2 cellular contexts compared by ENCODE assay signal in the genomic region with DNA sequence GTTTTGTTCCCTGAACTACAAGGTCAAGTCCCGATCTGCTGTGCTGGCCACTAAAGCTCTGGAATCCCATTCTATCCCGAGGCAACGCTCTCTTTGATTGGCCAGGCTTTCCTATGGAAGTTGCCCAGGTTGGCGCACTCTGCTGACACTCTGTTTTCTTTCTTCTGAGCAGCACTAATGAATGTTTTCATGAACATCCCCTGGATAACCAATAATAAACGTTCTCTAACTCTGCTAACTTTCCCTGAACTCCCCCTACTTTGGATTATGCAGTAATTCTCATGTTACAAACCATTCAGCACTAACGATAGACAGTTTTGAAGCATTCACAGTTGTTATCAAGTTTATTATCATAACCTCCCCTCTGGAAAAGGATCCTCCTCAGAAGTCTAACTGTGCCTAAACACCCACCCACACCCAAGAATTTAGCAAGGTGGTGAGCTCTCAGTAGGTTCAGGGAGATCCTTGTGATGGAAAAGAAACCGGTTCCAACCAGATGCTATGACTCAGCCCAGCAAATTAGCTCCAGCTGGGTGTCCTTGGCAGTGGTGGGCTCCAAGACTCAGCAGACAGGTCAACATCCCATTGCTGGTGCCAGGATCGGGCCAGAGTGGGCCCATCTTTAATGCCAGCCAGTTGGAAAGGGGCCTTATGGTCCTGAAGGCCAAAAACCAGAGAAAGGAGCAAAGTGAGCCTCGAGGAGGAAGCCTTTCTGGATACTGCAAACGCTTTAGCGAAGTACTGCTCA.
TF ChIP-seq lines count a peak whose summit lies in the region.

No MANE protein-coding gene starts in this region.

TF ChIP-seq in IMR-90, 13 proteins besides CTCF, POLR2A, EP300 and RAD21:
- no peak for TF ChIP-seq BHLHE40 (IDR thresholded peaks at IDR 0.05; ENCODE audit: low read depth, low read length)
- TF ChIP-seq CEBPB (IDR thresholded peaks at IDR 0.05; ENCODE audit: low read depth, low read length): no peak
- TF ChIP-seq FOS (IDR thresholded peaks at IDR 0.05; ENCODE audit: low read depth, low read length): peak; percentile 38; the same call in 1 of the 2 replicates

TF ChIP-seq in K562, 482 proteins besides CTCF, POLR2A, EP300 and RAD21 (continues in another document):
- TF ChIP-seq SLC30A9 (CRISPR knock-in tag; IDR thresholded peaks at IDR 0.05) (no peak), ZNF197 (CRISPR knock-in tag; IDR thresholded peaks at IDR 0.05; ENCODE audit: low read depth) (no peak), ZNF3 (CRISPR knock-in tag; IDR thresholded peaks at IDR 0.05) (no peak), TAL1 (IDR thresholded peaks at IDR 0.05) (no peak), SMARCB1 (IDR thresholded peaks at IDR 0.05; ENCODE audit: insufficient read length, low read depth) (no peak), MAFF (IDR thresholded peaks at IDR 0.05; ENCODE audit: low read length) (peak; percentile 42), TARDBP (IDR thresholded peaks at IDR 0.05) (no peak), NFE2L1 (tag; IDR thresholded peaks at IDR 0.05; ENCODE audit: borderline replicate concordance, low read depth) (0 out of 2 replicates have a peak, but pooled peaks have one; percentile 15), ELF2 (CRISPR knock-in tag; IDR thresholded peaks at IDR 0.05) (no peak), NFYB (IDR thresholded peaks at IDR 0.05; ENCODE audit: extremely low read depth, insufficient read length) (no peak), FOXP1 (CRISPR knock-in tag; IDR thresholded peaks at IDR 0.05) (peak; percentile 44; the same call in 1 of the 2 replicates), FOXA3 (CRISPR knock-in tag; conservative IDR thresholded peaks at IDR 0.05 in 1 of 2, IDR thresholded peaks at IDR 0.05 in 1 of 2) (0 out of 4 replicates have a peak, but pooled peaks of 1 of the 2 experiments have one; percentile 52), FUS (optimal IDR thresholded peaks at IDR 0.05; ENCODE audit: low read depth, low read length) (no peak), DIDO1 (tag; IDR thresholded peaks at IDR 0.05; ENCODE audit: low read depth) (no peak), ZNF23 (CRISPR knock-in tag; IDR thresholded peaks at IDR 0.05) (no peak), NFE2 (IDR thresholded peaks at IDR 0.05; ENCODE audit: low read depth) (peak; percentile 82), TAF15 (IDR thresholded peaks at IDR 0.05; ENCODE audit: low read depth, low read length) (no peak), MAFG (tag; conservative IDR thresholded peaks at IDR 0.05) (0 out of 2 replicates have a peak, but pooled peaks have one; percentile 6), IRF2 (CRISPR knock-in tag; IDR thresholded peaks at IDR 0.05) (no peak), MTA1 (IDR thresholded peaks at IDR 0.05; ENCODE audit: borderline replicate concordance) (no peak; the same call in 1 of the 2 replicates), ZNF584 (CRISPR knock-in tag; IDR thresholded peaks at IDR 0.05; ENCODE audit: low read depth) (peak; percentile 31; the same call in 1 of the 2 replicates), ZNF444 (CRISPR knock-in tag; IDR thresholded peaks at IDR 0.05) (peak; percentile 6; the same call in 1 of the 2 replicates), PHTF2 (CRISPR knock-in tag; IDR thresholded peaks at IDR 0.05) (no peak), EWSR1 (IDR thresholded peaks at IDR 0.05; ENCODE audit: borderline replicate concordance, low read depth, partially characterized antibody) (no peak), PRMT5 (CRISPR knock-in tag; IDR thresholded peaks at IDR 0.05) (no peak), NFIC (IDR thresholded peaks at IDR 0.05) (no peak), ZNF316 (IDR thresholded peaks at IDR 0.05) (peak; percentile 54), HDAC6 (IDR thresholded peaks at IDR 0.05; ENCODE audit: low read depth, low read length) (no peak)
- TF ChIP-seq, protein P1, sequence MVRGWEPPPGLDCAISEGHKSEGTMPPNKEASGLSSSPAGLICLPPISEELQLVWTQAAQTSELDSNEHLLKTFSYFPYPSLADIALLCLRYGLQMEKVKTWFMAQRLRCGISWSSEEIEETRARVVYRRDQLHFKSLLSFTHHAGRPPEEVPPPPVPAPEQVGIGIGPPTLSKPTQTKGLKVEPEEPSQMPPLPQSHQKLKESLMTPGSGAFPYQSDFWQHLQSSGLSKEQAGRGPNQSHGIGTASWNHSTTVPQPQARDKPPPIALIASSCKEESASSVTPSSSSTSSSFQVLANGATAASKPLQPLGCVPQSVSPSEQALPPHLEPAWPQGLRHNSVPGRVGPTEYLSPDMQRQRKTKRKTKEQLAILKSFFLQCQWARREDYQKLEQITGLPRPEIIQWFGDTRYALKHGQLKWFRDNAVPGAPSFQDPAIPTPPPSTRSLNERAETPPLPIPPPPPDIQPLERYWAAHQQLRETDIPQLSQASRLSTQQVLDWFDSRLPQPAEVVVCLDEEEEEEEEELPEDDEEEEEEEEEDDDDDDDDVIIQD (CRISPR knock-in tag; IDR thresholded peaks at IDR 0.05): 0 out of 2 replicates have a peak, but pooled peaks have one; percentile 36
- TF ChIP-seq, protein P2, sequence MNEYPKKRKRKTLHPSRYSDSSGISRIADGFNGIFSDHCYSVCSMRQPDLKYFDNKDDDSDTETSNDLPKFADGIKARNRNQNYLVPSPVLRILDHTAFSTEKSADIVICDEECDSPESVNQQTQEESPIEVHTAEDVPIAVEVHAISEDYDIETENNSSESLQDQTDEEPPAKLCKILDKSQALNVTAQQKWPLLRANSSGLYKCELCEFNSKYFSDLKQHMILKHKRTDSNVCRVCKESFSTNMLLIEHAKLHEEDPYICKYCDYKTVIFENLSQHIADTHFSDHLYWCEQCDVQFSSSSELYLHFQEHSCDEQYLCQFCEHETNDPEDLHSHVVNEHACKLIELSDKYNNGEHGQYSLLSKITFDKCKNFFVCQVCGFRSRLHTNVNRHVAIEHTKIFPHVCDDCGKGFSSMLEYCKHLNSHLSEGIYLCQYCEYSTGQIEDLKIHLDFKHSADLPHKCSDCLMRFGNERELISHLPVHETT (CRISPR knock-in tag; conservative IDR thresholded peaks at IDR 0.05 in 1 of 2, IDR thresholded peaks at IDR 0.05 in 1 of 2): no peak
- TF ChIP-seq, protein P3, sequence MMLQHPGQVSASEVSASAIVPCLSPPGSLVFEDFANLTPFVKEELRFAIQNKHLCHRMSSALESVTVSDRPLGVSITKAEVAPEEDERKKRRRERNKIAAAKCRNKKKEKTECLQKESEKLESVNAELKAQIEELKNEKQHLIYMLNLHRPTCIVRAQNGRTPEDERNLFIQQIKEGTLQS (IDR thresholded peaks at IDR 0.05): peak; percentile 82
- TF ChIP-seq, protein P3 (CRISPR knock-in tag; conservative IDR thresholded peaks at IDR 0.05): no peak
- TF ChIP-seq, protein P4, sequence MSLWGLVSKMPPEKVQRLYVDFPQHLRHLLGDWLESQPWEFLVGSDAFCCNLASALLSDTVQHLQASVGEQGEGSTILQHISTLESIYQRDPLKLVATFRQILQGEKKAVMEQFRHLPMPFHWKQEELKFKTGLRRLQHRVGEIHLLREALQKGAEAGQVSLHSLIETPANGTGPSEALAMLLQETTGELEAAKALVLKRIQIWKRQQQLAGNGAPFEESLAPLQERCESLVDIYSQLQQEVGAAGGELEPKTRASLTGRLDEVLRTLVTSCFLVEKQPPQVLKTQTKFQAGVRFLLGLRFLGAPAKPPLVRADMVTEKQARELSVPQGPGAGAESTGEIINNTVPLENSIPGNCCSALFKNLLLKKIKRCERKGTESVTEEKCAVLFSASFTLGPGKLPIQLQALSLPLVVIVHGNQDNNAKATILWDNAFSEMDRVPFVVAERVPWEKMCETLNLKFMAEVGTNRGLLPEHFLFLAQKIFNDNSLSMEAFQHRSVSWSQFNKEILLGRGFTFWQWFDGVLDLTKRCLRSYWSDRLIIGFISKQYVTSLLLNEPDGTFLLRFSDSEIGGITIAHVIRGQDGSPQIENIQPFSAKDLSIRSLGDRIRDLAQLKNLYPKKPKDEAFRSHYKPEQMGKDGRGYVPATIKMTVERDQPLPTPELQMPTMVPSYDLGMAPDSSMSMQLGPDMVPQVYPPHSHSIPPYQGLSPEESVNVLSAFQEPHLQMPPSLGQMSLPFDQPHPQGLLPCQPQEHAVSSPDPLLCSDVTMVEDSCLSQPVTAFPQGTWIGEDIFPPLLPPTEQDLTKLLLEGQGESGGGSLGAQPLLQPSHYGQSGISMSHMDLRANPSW (CRISPR knock-in tag; IDR thresholded peaks at IDR 0.05): no peak
- TF ChIP-seq, protein P5, sequence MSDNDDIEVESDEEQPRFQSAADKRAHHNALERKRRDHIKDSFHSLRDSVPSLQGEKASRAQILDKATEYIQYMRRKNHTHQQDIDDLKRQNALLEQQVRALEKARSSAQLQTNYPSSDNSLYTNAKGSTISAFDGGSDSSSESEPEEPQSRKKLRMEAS (CRISPR knock-in tag; IDR thresholded peaks at IDR 0.05): peak; percentile 55; the same call in 1 of the 2 replicates
- TF ChIP-seq, protein P6, sequence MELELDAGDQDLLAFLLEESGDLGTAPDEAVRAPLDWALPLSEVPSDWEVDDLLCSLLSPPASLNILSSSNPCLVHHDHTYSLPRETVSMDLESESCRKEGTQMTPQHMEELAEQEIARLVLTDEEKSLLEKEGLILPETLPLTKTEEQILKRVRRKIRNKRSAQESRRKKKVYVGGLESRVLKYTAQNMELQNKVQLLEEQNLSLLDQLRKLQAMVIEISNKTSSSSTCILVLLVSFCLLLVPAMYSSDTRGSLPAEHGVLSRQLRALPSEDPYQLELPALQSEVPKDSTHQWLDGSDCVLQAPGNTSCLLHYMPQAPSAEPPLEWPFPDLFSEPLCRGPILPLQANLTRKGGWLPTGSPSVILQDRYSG (tag; conservative IDR thresholded peaks at IDR 0.05; ENCODE audit: low read depth): no peak
- TF ChIP-seq, protein P7, sequence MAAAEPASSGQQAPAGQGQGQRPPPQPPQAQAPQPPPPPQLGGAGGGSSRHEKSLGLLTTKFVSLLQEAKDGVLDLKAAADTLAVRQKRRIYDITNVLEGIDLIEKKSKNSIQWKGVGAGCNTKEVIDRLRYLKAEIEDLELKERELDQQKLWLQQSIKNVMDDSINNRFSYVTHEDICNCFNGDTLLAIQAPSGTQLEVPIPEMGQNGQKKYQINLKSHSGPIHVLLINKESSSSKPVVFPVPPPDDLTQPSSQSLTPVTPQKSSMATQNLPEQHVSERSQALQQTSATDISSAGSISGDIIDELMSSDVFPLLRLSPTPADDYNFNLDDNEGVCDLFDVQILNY (CRISPR knock-in tag; IDR thresholded peaks at IDR 0.05): no peak
- TF ChIP-seq, protein P8, sequence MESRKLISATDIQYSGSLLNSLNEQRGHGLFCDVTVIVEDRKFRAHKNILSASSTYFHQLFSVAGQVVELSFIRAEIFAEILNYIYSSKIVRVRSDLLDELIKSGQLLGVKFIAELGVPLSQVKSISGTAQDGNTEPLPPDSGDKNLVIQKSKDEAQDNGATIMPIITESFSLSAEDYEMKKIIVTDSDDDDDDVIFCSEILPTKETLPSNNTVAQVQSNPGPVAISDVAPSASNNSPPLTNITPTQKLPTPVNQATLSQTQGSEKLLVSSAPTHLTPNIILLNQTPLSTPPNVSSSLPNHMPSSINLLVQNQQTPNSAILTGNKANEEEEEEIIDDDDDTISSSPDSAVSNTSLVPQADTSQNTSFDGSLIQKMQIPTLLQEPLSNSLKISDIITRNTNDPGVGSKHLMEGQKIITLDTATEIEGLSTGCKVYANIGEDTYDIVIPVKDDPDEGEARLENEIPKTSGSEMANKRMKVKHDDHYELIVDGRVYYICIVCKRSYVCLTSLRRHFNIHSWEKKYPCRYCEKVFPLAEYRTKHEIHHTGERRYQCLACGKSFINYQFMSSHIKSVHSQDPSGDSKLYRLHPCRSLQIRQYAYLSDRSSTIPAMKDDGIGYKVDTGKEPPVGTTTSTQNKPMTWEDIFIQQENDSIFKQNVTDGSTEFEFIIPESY (CRISPR knock-in tag; IDR thresholded peaks at IDR 0.05): no peak
- TF ChIP-seq, protein P9, sequence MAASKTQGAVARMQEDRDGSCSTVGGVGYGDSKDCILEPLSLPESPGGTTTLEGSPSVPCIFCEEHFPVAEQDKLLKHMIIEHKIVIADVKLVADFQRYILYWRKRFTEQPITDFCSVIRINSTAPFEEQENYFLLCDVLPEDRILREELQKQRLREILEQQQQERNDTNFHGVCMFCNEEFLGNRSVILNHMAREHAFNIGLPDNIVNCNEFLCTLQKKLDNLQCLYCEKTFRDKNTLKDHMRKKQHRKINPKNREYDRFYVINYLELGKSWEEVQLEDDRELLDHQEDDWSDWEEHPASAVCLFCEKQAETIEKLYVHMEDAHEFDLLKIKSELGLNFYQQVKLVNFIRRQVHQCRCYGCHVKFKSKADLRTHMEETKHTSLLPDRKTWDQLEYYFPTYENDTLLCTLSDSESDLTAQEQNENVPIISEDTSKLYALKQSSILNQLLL (CRISPR knock-in tag; IDR thresholded peaks at IDR 0.05; ENCODE audit: borderline replicate concordance): no peak
- TF ChIP-seq, protein P10, sequence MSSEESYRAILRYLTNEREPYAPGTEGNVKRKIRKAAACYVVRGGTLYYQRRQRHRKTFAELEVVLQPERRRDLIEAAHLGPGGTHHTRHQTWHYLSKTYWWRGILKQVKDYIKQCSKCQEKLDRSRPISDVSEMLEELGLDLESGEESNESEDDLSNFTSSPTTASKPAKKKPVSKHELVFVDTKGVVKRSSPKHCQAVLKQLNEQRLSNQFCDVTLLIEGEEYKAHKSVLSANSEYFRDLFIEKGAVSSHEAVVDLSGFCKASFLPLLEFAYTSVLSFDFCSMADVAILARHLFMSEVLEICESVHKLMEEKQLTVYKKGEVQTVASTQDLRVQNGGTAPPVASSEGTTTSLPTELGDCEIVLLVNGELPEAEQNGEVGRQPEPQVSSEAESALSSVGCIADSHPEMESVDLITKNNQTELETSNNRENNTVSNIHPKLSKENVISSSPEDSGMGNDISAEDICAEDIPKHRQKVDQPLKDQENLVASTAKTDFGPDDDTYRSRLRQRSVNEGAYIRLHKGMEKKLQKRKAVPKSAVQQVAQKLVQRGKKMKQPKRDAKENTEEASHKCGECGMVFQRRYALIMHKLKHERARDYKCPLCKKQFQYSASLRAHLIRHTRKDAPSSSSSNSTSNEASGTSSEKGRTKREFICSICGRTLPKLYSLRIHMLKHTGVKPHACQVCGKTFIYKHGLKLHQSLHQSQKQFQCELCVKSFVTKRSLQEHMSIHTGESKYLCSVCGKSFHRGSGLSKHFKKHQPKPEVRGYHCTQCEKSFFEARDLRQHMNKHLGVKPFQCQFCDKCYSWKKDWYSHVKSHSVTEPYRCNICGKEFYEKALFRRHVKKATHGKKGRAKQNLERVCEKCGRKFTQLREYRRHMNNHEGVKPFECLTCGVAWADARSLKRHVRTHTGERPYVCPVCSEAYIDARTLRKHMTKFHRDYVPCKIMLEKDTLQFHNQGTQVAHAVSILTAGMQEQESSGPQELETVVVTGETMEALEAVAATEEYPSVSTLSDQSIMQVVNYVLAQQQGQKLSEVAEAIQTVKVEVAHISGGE (CRISPR knock-in tag; IDR thresholded peaks at IDR 0.05): no peak
